8 cellular contexts compared by ENCODE assay signal in the genomic region with DNA sequence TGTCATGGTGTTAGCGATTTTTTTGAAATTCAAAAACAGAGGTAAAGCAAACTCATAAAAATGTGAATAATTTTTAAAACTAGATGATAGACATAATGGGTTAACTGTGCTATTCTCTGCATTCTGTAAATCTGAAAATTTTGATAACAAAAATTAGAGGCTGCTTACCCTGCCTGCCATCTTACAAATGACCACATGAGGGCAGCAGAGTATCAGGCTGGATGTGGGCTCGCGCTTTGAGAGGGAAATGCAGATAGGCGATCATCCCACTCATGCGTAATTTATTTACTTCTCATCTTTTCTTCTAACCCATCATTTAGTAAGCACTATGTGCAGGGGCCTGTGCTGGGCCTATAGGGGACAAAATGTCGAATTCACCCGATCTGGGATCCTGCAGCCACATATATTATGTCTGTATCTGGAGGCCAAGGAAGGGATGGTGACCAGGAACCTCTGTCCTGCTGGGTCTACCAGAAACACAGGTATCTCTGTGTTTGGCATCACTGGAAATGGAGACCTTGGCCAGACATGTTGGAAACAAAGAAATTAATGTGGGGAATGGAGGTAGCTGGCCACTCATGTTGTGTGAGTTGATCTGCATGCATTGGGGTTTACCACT. TPM values are rescaled to one million over a fixed set of nuclear protein-coding genes. Genes with fewer than 3 reads are reported as not detected.
DNase-seq lines count a peak whose midpoint lies in the region; ATAC-seq lines count a peak whose summit lies in the region.

No MANE protein-coding gene starts in this region.

- no peak overlapping the region for H3K4me3 ChIP-seq in mesenchymal stem cell (ENCODE audit: insufficient read depth in 1 of 2, low read depth in 1 of 2, low read length in 2 of 2)

- no peak overlapping the region for H3K9ac ChIP-seq in mesenchymal stem cell (ENCODE audit: low read length)

- H4K8ac ChIP-seq in mesenchymal stem cell (ENCODE audit: low read length), result no peak overlapping the region

- no peak overlapping the region for H3K4me3 Mint-ChIP-seq in activated CD4-positive, alpha-beta T cell treated with anti-CD3 and anti-CD28 coated beads, Interleukin-2, amount 10 ng/mL, durations not matched to agents 7 days and 5 days

- H2AFZ ChIP-seq in mesenchymal stem cell (ENCODE audit: low read depth, low read length), result no peak overlapping the region

- H3K36me3 Mint-ChIP-seq in activated CD4-positive, alpha-beta T cell treated with anti-CD3 and anti-CD28 coated beads, Interleukin-2, amount 10 ng/mL, durations not matched to agents 7 days and 5 days (ENCODE audit: low read depth), result no peaks in the 10 kb centered on the region

- H3K9me3 ChIP-seq in mesenchymal stem cell (ENCODE audit: control insufficient read depth, low read length), result no peaks in the 10 kb centered on the region

- H3K4ac ChIP-seq in mesenchymal stem cell (ENCODE audit: low read depth in 1 of 2, low read length in 2 of 2), result no peak overlapping the region

- no peaks in the 10 kb centered on the region for H3K9me3 Mint-ChIP-seq in activated CD4-positive, alpha-beta T cell treated with anti-CD3 and anti-CD28 coated beads, Interleukin-2, amount 10 ng/mL, durations not matched to agents 7 days and 5 days

- ATAC-seq in GM21825 (IDR thresholded peaks at IDR 0.05; ENCODE audit: unreplicated experiment), result peak; percentile 48
- ATAC-seq in GM18858 (IDR thresholded peaks at IDR 0.05; ENCODE audit: unreplicated experiment), result no peak

- H3K79me1 ChIP-seq in mesenchymal stem cell (replicated peaks; ENCODE audit: low read length, poor library complexity, severe bottlenecking), result no peaks in the 10 kb centered on the region

- H3K4me1 Mint-ChIP-seq in activated CD4-positive, alpha-beta T cell treated with anti-CD3 and anti-CD28 coated beads, Interleukin-2, amount 10 ng/mL, durations not matched to agents 7 days and 5 days, result peaks cover 5% of the 10 kb centered on the region

- H3K36me3 ChIP-seq in mesenchymal stem cell (ENCODE audit: control insufficient read depth in 1 of 2, insufficient read depth in 2 of 2, low read depth in 1 of 2, low read length in 2 of 2), result no peaks in the 10 kb centered on the region

- H3K27me3 Mint-ChIP-seq in activated CD4-positive, alpha-beta T cell treated with anti-CD3 and anti-CD28 coated beads, Interleukin-2, amount 10 ng/mL, durations not matched to agents 7 days and 5 days, result peaks cover 20% of the 10 kb centered on the region

- DNase-seq in COLO668 (lab: John Stamatoyannopoulos, UW; ENCODE audit: unreplicated experiment) (peak; percentile 45), NCI-H2171 treated with DMSO at 0.1 percent for 48 hours (lab: John Stamatoyannopoulos, UW) (peak; percentile 45), dedifferentiated amniotic fluid mesenchymal stem cell (ENCODE audit: extremely low spot score) (peak; percentile 66), mesenchymal stem cell (peak; percentile 64)
- DNase-seq in activated CD4-positive, alpha-beta T cell treated with anti-CD3 and anti-CD28 coated beads, Interleukin-2, amount 10 ng/mL, durations not matched to agents 7 days and 5 days, result peak; percentile 78
- DNase-seq in stimulated activated CD8-positive, alpha-beta memory T cell treated with anti-CD3 and anti-CD28 coated beads, Interleukin-2, amount 100 ng/mL, for 1 hour (ENCODE audit: low read depth in 2 of 2), result peak; percentile 35 to 48

- POLR2A ChIA-PET in activated CD4-positive, alpha-beta T cell treated with anti-CD3 and anti-CD28 coated beads, Interleukin-2, amount 10 ng/mL, durations not matched to agents 7 days and 5 days (lab: Charles Lee), result no interaction called here

- 7% methylated on average over 6 of the region's 7 CpGs for WGBS in mesenchymal stem cell

- H3K18ac ChIP-seq in mesenchymal stem cell (ENCODE audit: low read depth in 1 of 2, low read length in 2 of 2), result no peak overlapping the region

- no peak overlapping the region for H2BK12ac ChIP-seq in mesenchymal stem cell (ENCODE audit: low read length in 2 of 2)

- H3K4me1 ChIP-seq in mesenchymal stem cell (ENCODE audit: control insufficient read depth, insufficient read depth, low read depth, low read length), result peaks cover 4% of the 10 kb centered on the region

- H3K14ac ChIP-seq in mesenchymal stem cell (ENCODE audit: low read length in 2 of 2), result no peak overlapping the region

- no peak overlapping the region for H2BK15ac ChIP-seq in mesenchymal stem cell (ENCODE audit: low read depth, poor library complexity, severe bottlenecking)

- H3K27me3 ChIP-seq in mesenchymal stem cell (ENCODE audit: control insufficient read depth in 1 of 2, insufficient read depth in 1 of 2, low read length in 2 of 2), result peaks cover 14 to 16% of the 10 kb centered on the region in 2 experiments

- CTCF ChIA-PET in activated CD4-positive, alpha-beta T cell treated with anti-CD3 and anti-CD28 coated beads, Interleukin-2, amount 10 ng/mL, durations not matched to agents 7 days and 5 days (lab: Charles Lee), result interaction anchor here (0.6 to 2.4 kb wide), 3 partner anchors 17 to 331 kb away, joined by 3 to 12 read pairs (median 11); no protein-coding TSS in a partner anchor

- no peak overlapping the region for H3K4me2 ChIP-seq in mesenchymal stem cell (ENCODE audit: low read length, poor library complexity, severe bottlenecking)

- H2BK120ac ChIP-seq in mesenchymal stem cell (ENCODE audit: low read depth, low read length), result no peak overlapping the region

- H4K91ac ChIP-seq in mesenchymal stem cell (ENCODE audit: low read length), result no peak overlapping the region

- no peak overlapping the region for H3K27ac Mint-ChIP-seq in activated CD4-positive, alpha-beta T cell treated with anti-CD3 and anti-CD28 coated beads, Interleukin-2, amount 10 ng/mL, durations not matched to agents 7 days and 5 days

- no peak overlapping the region for H2BK5ac ChIP-seq in mesenchymal stem cell (ENCODE audit: low read depth, low read length, poor library complexity, severe bottlenecking)

- no peak overlapping the region for H3K27ac ChIP-seq in mesenchymal stem cell (ENCODE audit: low read length, poor library complexity, severe bottlenecking)

- H2AK5ac ChIP-seq in mesenchymal stem cell (ENCODE audit: low read length, severe bottlenecking), result no peak overlapping the region

- H3K23ac ChIP-seq in mesenchymal stem cell (ENCODE audit: low read length in 2 of 2), result no peak overlapping the region

RNA-seq across cellular contexts. Expression of gene RAD18, which starts 7.8 kb away (rescaled TPM):
- total RNA-seq in activated CD4-positive, alpha-beta T cell treated with anti-CD3 and anti-CD28 coated beads, Interleukin-2, amount 10 ng/mL, durations not matched to agents 7 days and 5 days, result 10 to 100 TPM; 29.9 to 38.3 TPM
- 5.3 TPM for polyA plus RNA-seq in mesenchymal stem cell (2013, experiment 1 of 2)
- 5.5 TPM for polyA plus RNA-seq in mesenchymal stem cell (2013, experiment 2 of 2)
